Comparison of ENCODE assay signal across 12 cellular contexts in the genomic region with DNA sequence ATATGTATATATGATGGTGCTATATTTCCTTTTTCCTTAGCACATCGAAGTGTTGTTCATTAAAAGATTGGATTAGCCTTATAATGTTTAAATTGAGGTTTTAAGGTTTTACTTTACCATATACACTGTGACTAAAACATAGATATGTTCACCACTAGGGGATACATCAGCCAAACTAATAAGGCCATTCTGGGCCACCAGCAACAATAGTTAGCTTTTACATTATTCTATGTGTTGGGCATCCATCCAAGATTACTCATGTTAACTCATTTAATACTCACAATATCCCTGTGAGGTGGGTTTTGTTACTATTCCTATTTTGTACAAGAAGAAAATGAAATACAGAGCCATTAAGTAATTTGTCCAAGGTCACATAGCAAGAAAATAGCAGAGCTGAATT.
DNase-seq lines count a peak whose midpoint lies in the region; ATAC-seq lines count a peak whose summit lies in the region.
"Had no signal": no experiment of that assay in that cellular context is flagged by ENCODE, and none has a peak within 500 bp of the region (broad histone marks: within the 10 kb centered on the region; RNA-seq: fewer than 3 reads in every experiment).

No MANE protein-coding gene starts in this region.

- no peak overlapping the region for H3K27ac Mint-ChIP-seq in T-helper 17 cell
- H3K27ac Mint-ChIP-seq: activated CD4-positive, alpha-beta T cell treated with anti-CD3 and anti-CD28 coated beads for 36 hours; CD4-positive, CD25-positive, alpha-beta regulatory T cell; mesothelial cell of epicardium had no signal

- no peaks in the 10 kb centered on the region for H3K36me3 Mint-ChIP-seq in T-helper 17 cell (ENCODE audit: low read depth)
- H3K36me3 Mint-ChIP-seq: CD4-positive, CD25-positive, alpha-beta regulatory T cell; mesothelial cell of epicardium had no signal

- no peaks in the 10 kb centered on the region for H3K9me3 ChIP-seq in T-helper 17 cell (ENCODE audit: control insufficient read depth, low read length, poor library complexity, severe bottlenecking)

- ATAC-seq in GM21576 (IDR thresholded peaks at IDR 0.05; ENCODE audit: unreplicated experiment) = no peak
- ATAC-seq in T-helper 17 cell = no peak
- ATAC-seq: activated CD4-positive, alpha-beta T cell treated with anti-CD3 and anti-CD28 coated beads for 36 hours had no signal

- no peaks in the 10 kb centered on the region for H3K27me3 Mint-ChIP-seq in T-helper 17 cell
- H3K27me3 Mint-ChIP-seq: activated CD4-positive, alpha-beta T cell treated with anti-CD3 and anti-CD28 coated beads for 36 hours; CD4-positive, CD25-positive, alpha-beta regulatory T cell had no signal

- DNase-seq in DMS53 treated with DMSO at 0.1 percent for 48 hours (lab: John Stamatoyannopoulos, UW; ENCODE audit: unreplicated experiment) (peak; percentile 92), LHCN-M2 (ENCODE audit: low read depth) (peak; percentile 5), astrocyte of the hippocampus (ENCODE audit: low read depth, low spot score) (peak; percentile 12), iris pigment epithelial cell (ENCODE audit: low read depth) (peak; percentile 19), NOMO-1 (lab: John Stamatoyannopoulos, UW; ENCODE audit: unreplicated experiment in 2 of 2) (no peak), T-helper 17 cell (no peak)
- no peak for DNase-seq in stimulated activated CD4-positive, alpha-beta T cell treated with anti-CD3 and anti-CD28 coated beads, Interleukin-2, amount 100 ng/mL, for 24 hours
- DNase-seq: activated CD4-positive, alpha-beta T cell treated with anti-CD3 and anti-CD28 coated beads for 36 hours; CD4-positive, CD25-positive, alpha-beta regulatory T cell; NCI-H82 had no signal

- no peaks in the 10 kb centered on the region for H3K4me1 Mint-ChIP-seq in T-helper 17 cell
- H3K4me1 Mint-ChIP-seq: activated CD4-positive, alpha-beta T cell treated with anti-CD3 and anti-CD28 coated beads for 36 hours; CD4-positive, CD25-positive, alpha-beta regulatory T cell had no signal

- H3K4me3 Mint-ChIP-seq in T-helper 17 cell = no peak overlapping the region
- H3K4me3 Mint-ChIP-seq: activated CD4-positive, alpha-beta T cell treated with anti-CD3 and anti-CD28 coated beads for 36 hours; CD4-positive, CD25-positive, alpha-beta regulatory T cell; mesothelial cell of epicardium had no signal

Comparison
In these comparisons a context has a peak if more than half of its experiments do, and no peak if none do; other contexts are left out.
1. DNase-seq: peak in DMS53 treated with DMSO at 0.1 percent for 48 hours (single experiment), LHCN-M2 (single experiment), astrocyte of the hippocampus (single experiment) and iris pigment epithelial cell (single experiment); none in NOMO-1 (0 of 2), stimulated activated CD4-positive, alpha-beta T cell treated with anti-CD3 and anti-CD28 coated beads, Interleukin-2, amount 100 ng/mL, for 24 hours (0 of 2) and T-helper 17 cell (0 of 3).